Comparison of ENCODE assay signal across 7 cellular contexts in the genomic region with DNA sequence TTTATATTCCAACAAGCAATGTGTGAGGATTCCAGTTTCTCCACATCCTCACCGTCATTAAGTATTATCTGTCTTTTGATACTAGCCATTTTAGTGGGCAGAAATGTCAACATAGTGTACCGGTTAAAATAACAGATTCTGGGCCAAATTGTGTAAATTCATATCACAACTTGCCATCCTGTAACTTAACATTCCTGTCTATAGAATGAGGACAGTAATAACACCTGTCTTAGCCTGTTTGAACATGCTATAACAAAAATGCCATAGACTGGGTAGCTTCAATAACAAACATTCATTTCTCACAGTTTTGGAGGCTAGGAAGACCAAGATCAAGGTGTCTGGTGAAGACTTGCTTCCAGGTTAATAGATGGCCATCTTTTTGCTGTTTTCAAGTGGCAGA.
"Had no signal": no experiment of that assay in that cellular context is flagged by ENCODE, and none has a peak within 500 bp of the region (broad histone marks: within the 10 kb centered on the region; RNA-seq: fewer than 3 reads in every experiment).

No MANE protein-coding gene starts in this region.

- H3K4me3 ChIP-seq: GM23338 had no signal

- H3K4me2 ChIP-seq: GM23338 had no signal

- H2AFZ ChIP-seq: GM23338 had no signal

- FAIRE-seq: H1, H54, HTR-8/SVneo had no signal

- DNase-seq: H9, HCEC 1CT, IMR-90 had no signal
